ENCODE assay signal across 25 cellular contexts in the genomic region with DNA sequence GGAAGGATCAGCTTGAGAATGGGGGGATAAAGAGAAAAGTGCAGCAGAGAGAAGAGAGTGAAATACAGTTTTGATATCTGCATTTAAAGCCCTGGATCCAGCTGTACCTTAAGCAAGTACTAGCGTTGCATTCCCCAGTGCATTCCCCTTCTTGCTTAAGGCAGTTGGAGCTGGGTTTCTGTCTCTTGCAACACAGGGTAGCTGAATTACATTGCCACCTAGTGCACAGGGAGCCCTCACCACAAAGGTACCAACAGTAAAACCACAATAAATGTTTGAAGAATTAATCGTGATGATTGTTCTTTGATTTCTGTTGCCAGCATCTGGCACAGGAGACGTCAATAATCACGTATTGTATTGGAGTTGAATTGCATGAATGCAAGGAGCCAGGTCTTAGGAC.
DNase-seq lines count a peak whose midpoint lies in the region; ATAC-seq, FAIRE-seq and TF ChIP-seq lines count a peak whose summit lies in the region.
"Had no signal": no experiment of that assay in that cellular context is flagged by ENCODE, and none has a peak within 500 bp of the region (broad histone marks: within the 10 kb centered on the region; RNA-seq: fewer than 3 reads in every experiment).

No MANE protein-coding gene starts in this region.

- H3K36me3 ChIP-seq in HepG2 (replicated peaks in 1 of 2; ENCODE audit: control insufficient read depth in 1 of 2, insufficient read depth in 2 of 2, low read length in 2 of 2), result no peaks in the 10 kb centered on the region
- no peaks in the 10 kb centered on the region for H3K36me3 ChIP-seq in PC-3 (ENCODE audit: low read depth, low read length)
- H3K36me3 ChIP-seq: BLaER1 treated with 17β-estradiol and CSF1 and Interleukin-3, amounts not matched to agents 10 nM and 100 nM; breast epithelium; heart left ventricle; sigmoid colon; suprapubic skin had no signal

- H3F3A ChIP-seq in PC-3 (ENCODE audit: low read length, unreplicated experiment), result no peaks in the 10 kb centered on the region

- no peak overlapping the region for H3K9ac ChIP-seq in HepG2 (ENCODE audit: insufficient read depth, low read depth, low read length)
- H3K9ac ChIP-seq in PC-3 (ENCODE audit: low read length), result no peak overlapping the region
- H3K9ac ChIP-seq: BLaER1 treated with 17β-estradiol and CSF1 and Interleukin-3, amounts not matched to agents 10 nM and 100 nM; parathyroid adenoma had no signal

- H3K4me3 ChIP-seq in HepG2 (replicated peaks in 1 of 3; ENCODE audit: insufficient read depth in 1 of 3, low read depth in 2 of 3, low read length in 3 of 3) (no peak overlapping the region), PC-3 (ENCODE audit: low read length) (no peak overlapping the region)
- H3K4me3 ChIP-seq: BLaER1 treated with 17β-estradiol and CSF1 and Interleukin-3, amounts not matched to agents 10 nM and 100 nM; breast epithelium; heart left ventricle; sigmoid colon; suprapubic skin had no signal

- POLR2A ChIA-PET in HepG2 (lab: Yijun Ruan, JAX), result no interaction called here
- POLR2A ChIA-PET in PC-3 (lab: Charles Lee; ENCODE audit: unreplicated experiment), result no interaction called here

- H4K20me1 ChIP-seq in HepG2 (ENCODE audit: insufficient read depth, low read length) (no peaks in the 10 kb centered on the region), PC-3 (ENCODE audit: low read length) (no peaks in the 10 kb centered on the region)
- H4K20me1 ChIP-seq: BLaER1 treated with 17β-estradiol and CSF1 and Interleukin-3, amounts not matched to agents 10 nM and 100 nM had no signal

- TF ChIP-seq EP300 in HepG2 (IDR thresholded peaks at IDR 0.05; ENCODE audit: low read depth in 2 of 2, low read length in 2 of 2) (no peak), HepG2 (CRISPR knock-in tag; IDR thresholded peaks at IDR 0.05; ENCODE audit: borderline replicate concordance) (no peak)

- H3K9me3 ChIP-seq in HepG2 (ENCODE audit: low read length), result peaks cover 41% of the 10 kb centered on the region; the same call in 1 of the 2 replicates
- H3K9me3 ChIP-seq in PC-3 (ENCODE audit: low read length), result no peaks in the 10 kb centered on the region
- H3K9me3 ChIP-seq: breast epithelium, heart left ventricle, suprapubic skin had no signal

- TF ChIP-seq POLR2A in HepG2 (IDR thresholded peaks at IDR 0.05; ENCODE audit: insufficient read depth in 1 of 2, low read depth in 2 of 2, low read length in 2 of 2), result no peak

- H3K9me2 ChIP-seq in PC-3 (replicated peaks; ENCODE audit: low read length), result no peaks in the 10 kb centered on the region

- H3K4me1 ChIP-seq in HepG2 (ENCODE audit: insufficient read depth, low read length), result no peaks in the 10 kb centered on the region
- H3K4me1 ChIP-seq in PC-3 (ENCODE audit: insufficient read depth, low read length), result no peaks in the 10 kb centered on the region
- H3K4me1 ChIP-seq: BLaER1 treated with 17β-estradiol and CSF1 and Interleukin-3, amounts not matched to agents 10 nM and 100 nM; heart left ventricle; parathyroid adenoma; sigmoid colon; suprapubic skin had no signal

- in situ Hi-C loops in HepG2 (cut with HindIII; ENCODE audit: extremely low pct_ligation_motif_present, low pct_unique_long_range_greater_than_20kb), result no loop called here

- no peak for FAIRE-seq in HepG2 (lab: Jason Lieb, UNC)
- FAIRE-seq: G401.6, islet of Langerhans had no signal

- TF ChIP-seq CTCF in HepG2 (CRISPR knock-in tag; IDR thresholded peaks at IDR 0.05), result 0 out of 2 replicates have a peak, but pooled peaks have one; percentile 13
- TF ChIP-seq CTCF in PC-3 (conservative IDR thresholded peaks at IDR 0.05; ENCODE audit: low read depth, low read length), result no peak

- H3K4me2 ChIP-seq in HepG2 (ENCODE audit: low read depth, low read length) (no peak overlapping the region), PC-3 (ENCODE audit: low read length) (no peak overlapping the region)
- H3K4me2 ChIP-seq: BLaER1 treated with 17β-estradiol and CSF1 and Interleukin-3, amounts not matched to agents 10 nM and 100 nM had no signal

- ATAC-seq in HepG2 (peak; percentile 38; the same call in 2 of the 3 replicates), HG03280 (IDR thresholded peaks at IDR 0.05; ENCODE audit: unreplicated experiment) (no peak), left lobe of liver (no peak), PC-3 (no peak)
- ATAC-seq: stimulated activated effector memory CD8-positive, alpha-beta T cell treated with anti-CD3 and anti-CD28 coated beads, Interleukin-12 subunit alpha, Interleukin-12 subunit beta, amount 100 ng/mL, for 72 hours had no signal

- intact Hi-C loops in HepG2 (cut with micrococcal nuclease; ENCODE audit: unreplicated experiment), result no loop called here
- intact Hi-C loops in PC-3 (cut with micrococcal nuclease), result no loop called here

- CTCF ChIA-PET in HepG2 (lab: Yijun Ruan, JAX; ENCODE audit: low intra/inter-chr PET ratio, low total read pairs), result no interaction called here
- CTCF ChIA-PET in PC-3 (lab: Charles Lee), result no interaction called here

- BruUV-seq in HepG2 (replicated peaks; lab: Mats Ljungman, UMichigan) (no TSS peak), PC-3 (replicated peaks; lab: Mats Ljungman, UMichigan) (no TSS peak)

- WGBS in HepG2 (ENCODE audit: low lambda C conversion rate), result 2% methylated on average over 4 of the region's 4 CpGs

- H3K27ac ChIP-seq in HepG2 (ENCODE audit: extremely low read length, insufficient read depth, low read length), result no peak overlapping the region
- no peak overlapping the region for H3K27ac ChIP-seq in PC-3 (ENCODE audit: low read length)
- H3K27ac ChIP-seq: BLaER1 treated with 17β-estradiol and CSF1 and Interleukin-3, amounts not matched to agents 10 nM and 100 nM; breast epithelium; heart left ventricle; parathyroid adenoma; sigmoid colon; suprapubic skin had no signal

- H3K79me2 ChIP-seq in HepG2 (ENCODE audit: insufficient read depth, low read length), result no peaks in the 10 kb centered on the region
- no peaks in the 10 kb centered on the region for H3K79me2 ChIP-seq in PC-3 (ENCODE audit: low read length)
- H3K79me2 ChIP-seq: parathyroid adenoma had no signal

- TF ChIP-seq RAD21 in HepG2 (CRISPR knock-in tag; IDR thresholded peaks at IDR 0.05), result no peak

- H3K27me3 ChIP-seq in HepG2 (ENCODE audit: control insufficient read depth in 1 of 2, insufficient read depth in 2 of 2, low read length in 2 of 2) (no peaks in the 10 kb centered on the region), PC-3 (ENCODE audit: low read length) (no peaks in the 10 kb centered on the region)
- H3K27me3 ChIP-seq: BLaER1 treated with 17β-estradiol and CSF1 and Interleukin-3, amounts not matched to agents 10 nM and 100 nM; breast epithelium; heart left ventricle; sigmoid colon; suprapubic skin had no signal

- DNase-seq in COR-L47 (lab: John Stamatoyannopoulos, UW), result peak; percentile 31
- DNase-seq in HT-29 (ENCODE audit: low spot score), result peak; percentile 18
- DNase-seq in RPMI7951 (ENCODE audit: low read depth), result peak; percentile 1
- DNase-seq in HepG2 (ENCODE audit: low spot score), result no peak
- DNase-seq in globus pallidus (ENCODE audit: low spot score), result no peak
- no peak for DNase-seq in left lobe of liver (ENCODE audit: low spot score)
- DNase-seq in PC-3, result no peak
- DNase-seq: ACHN; activated CD8-positive, alpha-beta memory T cell treated with anti-CD3 and anti-CD28 coated beads, Interleukin-2, amount 50 U/mL, for 48 hours; activated effector memory CD4-positive, alpha-beta T cell treated with anti-CD3 and anti-CD28 coated beads, Interleukin-2, amount 50 U/mL, for 16 hours; heart left ventricle; KG1; NCI-H1048; NCI-H510A; OCI-M1; SIG-M5; sigmoid colon had no signal

- H2AFZ ChIP-seq in HepG2 (ENCODE audit: low read length), result no peak overlapping the region
- H2AFZ ChIP-seq in PC-3 (ENCODE audit: low read length), result no peak overlapping the region
- H2AFZ ChIP-seq: parathyroid adenoma had no signal

TF ChIP-seq in HepG2, 621 proteins besides CTCF, POLR2A, EP300 and RAD21 (continues in another document):
- no peak for TF ChIP-seq U2AF2 (IDR thresholded peaks at IDR 0.05; ENCODE audit: low read depth, low read length)
- peak; percentile 25; the same call in 1 of the 2 replicates for TF ChIP-seq CEBPB (IDR thresholded peaks at IDR 0.05; ENCODE audit: borderline replicate concordance, low read depth, low read length)
- TF ChIP-seq NFIB (CRISPR knock-in tag; IDR thresholded peaks at IDR 0.05; ENCODE audit: borderline replicate concordance), result no peak
- TF ChIP-seq, protein P1, sequence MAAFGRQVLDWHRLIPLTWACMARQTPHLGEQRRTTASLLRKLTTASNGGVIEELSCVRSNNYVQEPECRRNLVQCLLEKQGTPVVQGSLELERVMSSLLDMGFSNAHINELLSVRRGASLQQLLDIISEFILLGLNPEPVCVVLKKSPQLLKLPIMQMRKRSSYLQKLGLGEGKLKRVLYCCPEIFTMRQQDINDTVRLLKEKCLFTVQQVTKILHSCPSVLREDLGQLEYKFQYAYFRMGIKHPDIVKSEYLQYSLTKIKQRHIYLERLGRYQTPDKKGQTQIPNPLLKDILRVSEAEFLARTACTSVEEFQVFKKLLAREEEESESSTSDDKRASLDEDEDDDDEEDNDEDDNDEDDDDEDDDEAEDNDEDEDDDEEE (CRISPR knock-in tag; IDR thresholded peaks at IDR 0.05), result no peak
- no peak for TF ChIP-seq ZBTB10 (CRISPR knock-in tag; IDR thresholded peaks at IDR 0.05; ENCODE audit: borderline replicate concordance)

Comparison
In these comparisons a context has a peak if more than half of its experiments do, and no peak if none do; other contexts are left out.
1. DNase-seq: peak in COR-L47 (single experiment), HT-29 (single experiment) and RPMI7951 (single experiment); none in HepG2 (single experiment), globus pallidus (single experiment), left lobe of liver (single experiment) and PC-3 (single experiment).